ENCODE assay signal across 8 cellular contexts in genomic region chr12:54579696-54580333, GRCh38. TPM values are rescaled to one million over a fixed set of nuclear protein-coding genes. Genes with fewer than 3 reads are reported as not detected.
A peak's percentile ranks its signal among the peaks of the same experiment; 100 is the strongest.
DNase-seq lines count a peak whose midpoint lies in the region; ATAC-seq and TF ChIP-seq lines count a peak whose summit lies in the region.

No MANE protein-coding gene starts in this region.

- no peaks in the 10 kb centered on the region for H4K20me1 ChIP-seq in IMR-90 (ENCODE audit: insufficient read depth, low read length)

- H4K5ac ChIP-seq in IMR-90 (ENCODE audit: low read depth, low read length), result no peak overlapping the region

- H3K27ac ChIP-seq in IMR-90 (ENCODE audit: insufficient read depth, low read length) (no peak overlapping the region), left ventricle myocardium inferior (replicated peaks) (no peak overlapping the region)

- H3K23ac ChIP-seq in IMR-90 (ENCODE audit: low read depth, low read length), result no peak overlapping the region

- TF ChIP-seq POLR2A in IMR-90 (IDR thresholded peaks at IDR 0.05; ENCODE audit: low read depth, low read length), result no peak

- H3K79me1 ChIP-seq in IMR-90 (ENCODE audit: low read depth in 1 of 2, low read length in 2 of 2), result no peaks in the 10 kb centered on the region

- no peak overlapping the region for H3K14ac ChIP-seq in IMR-90 (replicated peaks; ENCODE audit: low read depth, low read length)

- H2AK9ac ChIP-seq in IMR-90 (replicated peaks; ENCODE audit: low read depth, low read length, poor library complexity), result peak overlapping the region; percentile 52

- H4K91ac ChIP-seq in IMR-90 (ENCODE audit: insufficient read depth, low read depth, low read length), result no peak overlapping the region

- no peak overlapping the region for H3K4ac ChIP-seq in IMR-90 (ENCODE audit: low read depth, low read length)

- peak; percentile 47 for DNase-seq in GM06990 (ENCODE audit: extremely low read depth, insufficient read length)
- DNase-seq in IMR-90, result peak; percentile 57
- peak; percentile 4 for DNase-seq in SKM-1 treated with dmso at 0.1 percent for 144 hours (lab: John Stamatoyannopoulos, UW; ENCODE audit: unreplicated experiment)
- peak; percentile 61 for DNase-seq in activated naive CD8-positive, alpha-beta T cell treated with anti-CD3 and anti-CD28 coated beads, Interleukin-2, amount 50 U/mL, for 16 hours (ENCODE audit: low read depth, low spot score)
- peak; percentile 85 for DNase-seq in left ventricle myocardium inferior
- DNase-seq in retina, result peak; percentile 90
- DNase-seq in cortex of kidney (lab: John Stamatoyannopoulos, UW), result no peak

- H3K4me3 ChIP-seq in GM06990 (replicated peaks; ENCODE audit: low read depth, low read length) (no peak overlapping the region), IMR-90 (ENCODE audit: insufficient read depth, low read depth, low read length) (no peak overlapping the region), left ventricle myocardium inferior (no peak overlapping the region)

- H2BK120ac ChIP-seq in IMR-90 (ENCODE audit: low read depth, low read length), result no peak overlapping the region

- H3K27me3 ChIP-seq in GM06990 (replicated peaks; ENCODE audit: control insufficient read depth, insufficient read depth, low read length) (no peaks in the 10 kb centered on the region), IMR-90 (ENCODE audit: control insufficient read depth, insufficient read depth, low read length) (peaks cover 21% of the 10 kb centered on the region), left ventricle myocardium inferior (ENCODE audit: low read depth) (peaks cover 14% of the 10 kb centered on the region)

- H3K4me1 ChIP-seq in IMR-90 (ENCODE audit: control insufficient read depth, insufficient read depth, low read length), result no peaks in the 10 kb centered on the region
- H3K4me1 ChIP-seq in left ventricle myocardium inferior, result peaks cover 8% of the 10 kb centered on the region

- dilution Hi-C loops in IMR-90 (cut with HindIII; ENCODE audit: low sequenced_read_pairs, unreplicated experiment), result no loop called here

- peak; percentile 53 for TF ChIP-seq RAD21 in IMR-90 (IDR thresholded peaks at IDR 0.05; ENCODE audit: low read length)

- BruUV-seq in IMR-90 (replicated peaks; lab: Mats Ljungman, UMichigan), result no TSS peak

- H3K18ac ChIP-seq in IMR-90 (ENCODE audit: low read depth, low read length), result no peak overlapping the region

- CTCF ChIA-PET in IMR-90 (lab: Yijun Ruan, JAX), result interaction anchor here (0.7 to 1.3 kb wide), 6 partner anchors 11 to 25 kb away, joined by 3 to 9 read pairs (median 4); no protein-coding TSS in a partner anchor

- no peak overlapping the region for H3K4me2 ChIP-seq in IMR-90 (ENCODE audit: low read depth, low read length)

- H2AK5ac ChIP-seq in IMR-90 (ENCODE audit: low read depth, low read length), result no peak overlapping the region

- H3K56ac ChIP-seq in IMR-90 (ENCODE audit: extremely low read depth, insufficient read depth, low read length), result no peak overlapping the region

- POLR2A ChIA-PET in IMR-90 (lab: Charles Lee; ENCODE audit: unreplicated experiment), result no interaction called here

- H3K36me3 ChIP-seq in GM06990 (ENCODE audit: control insufficient read depth, insufficient read depth, low read length), result peaks cover 8% of the 10 kb centered on the region
- no peaks in the 10 kb centered on the region for H3K36me3 ChIP-seq in IMR-90 (ENCODE audit: control insufficient read depth, insufficient read depth, low read length)
- H3K36me3 ChIP-seq in left ventricle myocardium inferior, result no peaks in the 10 kb centered on the region

- no peak overlapping the region for H3K9ac ChIP-seq in IMR-90 (ENCODE audit: low read depth, low read length)

- intact Hi-C loops in IMR-90 (cut with micrococcal nuclease) (loop anchor here (1.0 kb wide), 1 partner anchor 378 kb away; no protein-coding TSS in a partner anchor), left ventricle myocardium inferior (cut with micrococcal nuclease) (no loop called here)

- H3K9me3 ChIP-seq in IMR-90 (ENCODE audit: control insufficient read depth, insufficient read depth, low read length) (no peaks in the 10 kb centered on the region), left ventricle myocardium inferior (replicated peaks) (no peaks in the 10 kb centered on the region)

- 5% methylated on average over 4 of the region's 11 CpGs; no CpG with 5 or more reads in 1 of the 2 experiments for WGBS in IMR-90 (ENCODE audit: extremely low coverage in 2 of 2, insufficient read length in 1 of 2), 2 experiments

- ATAC-seq in GM21717 (IDR thresholded peaks at IDR 0.05; ENCODE audit: unreplicated experiment), result peak; percentile 94
- peak; percentile 100 for ATAC-seq in IMR-90 (ENCODE audit: low read depth)

- H2BK15ac ChIP-seq in IMR-90 (ENCODE audit: low read depth, low read length), result no peak overlapping the region

- in situ Hi-C loops in IMR-90 (cut with MboI; ENCODE audit: low sequenced_read_pairs), result no loop called here

- no peaks in the 10 kb centered on the region for H3K9me1 ChIP-seq in IMR-90 (ENCODE audit: insufficient read depth, low read length)

- TF ChIP-seq CTCF in GM06990 (IDR thresholded peaks at IDR 0.05; ENCODE audit: insufficient read depth, low read length, poor library complexity, severe bottlenecking), result peak; percentile 99
- TF ChIP-seq CTCF in IMR-90 (conservative IDR thresholded peaks at IDR 0.05; ENCODE audit: low read depth, low read length), result peak; percentile 87
- TF ChIP-seq CTCF in left ventricle myocardium inferior (IDR thresholded peaks at IDR 0.05; ENCODE audit: borderline replicate concordance), result peak; percentile 99

- H2AFZ ChIP-seq in IMR-90 (replicated peaks; ENCODE audit: low read length, poor library complexity), result peak overlapping the region; percentile 82

- no peak overlapping the region for H2BK5ac ChIP-seq in IMR-90 (ENCODE audit: low read depth, low read length, poor library complexity, severe bottlenecking)

- H2BK20ac ChIP-seq in IMR-90 (ENCODE audit: low read depth, low read length), result no peak overlapping the region

- no peak overlapping the region for H4K8ac ChIP-seq in IMR-90 (ENCODE audit: low read depth in 2 of 2, low read length in 2 of 2)

TF ChIP-seq in IMR-90, 13 proteins besides CTCF, POLR2A, EP300 and RAD21:
- TF ChIP-seq RCOR1 (IDR thresholded peaks at IDR 0.05; ENCODE audit: insufficient replicate concordance, low read length), result no peak

RNA-seq across cellular contexts. Expression of gene PPP1R1A, which starts 8.6 kb away (rescaled TPM):
- total RNA-seq in IMR-90 (2012; rRNA removed) (not detected in 2 replicates), left ventricle myocardium inferior (75.0 TPM)
- polyA plus RNA-seq in IMR-90 (2012; rRNA removed), result not detected in 2 replicates
- polyA plus RNA-seq in IMR-90 (2012; cell fraction: cytosol; rRNA removed), result not detected in 2 replicates
- polyA plus RNA-seq in IMR-90 (2012; cell fraction: nucleus; rRNA removed; ENCODE audit: low replicate concordance), result not detected in 2 replicates

RNA-seq across cellular contexts. Expression of gene PDE1B, which starts 30.4 kb away (rescaled TPM):
- total RNA-seq in IMR-90 (2012; rRNA removed) (not detected in 2 replicates), left ventricle myocardium inferior (1.8 TPM)
- not detected in 2 replicates for polyA plus RNA-seq in IMR-90 (2012; rRNA removed)
- not detected in 2 replicates for polyA plus RNA-seq in IMR-90 (2012; cell fraction: cytosol; rRNA removed)
- 0.03 TPM in 1 of 2 replicates, not detected in the other for polyA plus RNA-seq in IMR-90 (2012; cell fraction: nucleus; rRNA removed; ENCODE audit: low replicate concordance)

RNA-seq across cellular contexts. Expression of gene LACRT, which starts 54.9 kb away (rescaled TPM):
- not detected in 2 replicates for total RNA-seq in IMR-90 (2012; rRNA removed)
- not detected in 2 replicates for polyA plus RNA-seq in IMR-90 (2012; rRNA removed)
- polyA plus RNA-seq in IMR-90 (2012; cell fraction: cytosol; rRNA removed), result not detected in 2 replicates
- not detected in 2 replicates for polyA plus RNA-seq in IMR-90 (2012; cell fraction: nucleus; rRNA removed; ENCODE audit: low replicate concordance)
- total RNA-seq in left ventricle myocardium inferior, result not detected

Comparison
In these comparisons a context has a peak if more than half of its experiments do, and no peak if none do; other contexts are left out.
1. RNA of gene PPP1R1A, which starts 8.6 kb away (total RNA-seq): 75.0 TPM in left ventricle myocardium inferior (single experiment); not detected in IMR-90; every median in the first group is over 10 times any median in the second.
2. Peak in every context shown above with its lines, with median percentiles within 50 percentile points of each other: CTCF ChIP-seq.